39 cellular contexts compared by ENCODE assay signal in genomic region chr14:105226198-105226597, GRCh38.
"Had no signal": no experiment of that assay in that cellular context is flagged by ENCODE, and none has a peak within 500 bp of the region (broad histone marks: within the 10 kb centered on the region; RNA-seq: fewer than 3 reads in every experiment).

No MANE protein-coding gene starts in this region.

- FAIRE-seq: astrocyte, bronchial epithelial cell had no signal

- H3K9me3 ChIP-seq: adrenal gland, ascending aorta, body of pancreas, breast epithelium had no signal

- ATAC-seq: activated naive CD4-positive, alpha-beta T cell treated with anti-CD3 and anti-CD28 coated beads, Interleukin-2, amount 50 U/mL, for 72 hours; activated naive CD8-positive, alpha-beta T cell treated with anti-CD3 and anti-CD28 coated beads, Interleukin-2, amount 50 U/mL, for 24 hours; activated T-cell treated with anti-CD3 and anti-CD28 coated beads, Interleukin-2, amount 50 U/mL, for 4 hours; activated T-cell treated with anti-CD3 and anti-CD28 coated beads, Interleukin-2, amount 50 U/mL, for 72 hours; activated T-helper 17 cell treated with anti-CD3 and anti-CD28 coated beads, Interleukin-2, amount 50 U/mL, for 72 hours; body of pancreas had no signal

- H3K36me3 ChIP-seq: breast epithelium had no signal

- H3K36me3 Mint-ChIP-seq: activated naive CD4-positive, alpha-beta T cell treated with anti-CD3 and anti-CD28 coated beads, Interleukin-2, amount 50 U/mL, for 72 hours had no signal

- H3K4me3 ChIP-seq: adrenal gland, ascending aorta, body of pancreas, breast epithelium, cardiac muscle cell had no signal

- H3K27ac Mint-ChIP-seq: activated naive CD4-positive, alpha-beta T cell treated with anti-CD3 and anti-CD28 coated beads for 36 hours; activated naive CD4-positive, alpha-beta T cell treated with anti-CD3 and anti-CD28 coated beads, Interleukin-2, amount 10 ng/mL, durations not matched to agents 7 days and 5 days; activated naive CD4-positive, alpha-beta T cell treated with anti-CD3 and anti-CD28 coated beads, Interleukin-2, amount 50 U/mL, for 24 hours; activated naive CD8-positive, alpha-beta T cell; activated naive CD8-positive, alpha-beta T cell treated with anti-CD3 and anti-CD28 coated beads for 36 hours; activated naive CD8-positive, alpha-beta T cell treated with anti-CD3 and anti-CD28 coated beads, Interleukin-2, amount 10 ng/mL, durations not matched to agents 7 days and 5 days; activated naive CD8-positive, alpha-beta T cell treated with anti-CD3 and anti-CD28 coated beads, Interleukin-2, amount 50 U/mL, for 24 hours; activated T-cell treated with anti-CD3 and anti-CD28 coated beads, Interleukin-2, amount 50 U/mL, for 24 hours; activated T-cell treated with anti-CD3 and anti-CD28 coated beads, Interleukin-2, amount 50 U/mL, for 72 hours; activated T-helper 1 cell treated with anti-CD3 and anti-CD28 coated beads, Interleukin-12 subunit alpha, Interleukin-12 subunit beta, Interleukin-2, Interleukin-4 antibody, amounts not matched to agents 30 ng/mL and 10 ng/mL and 1 ng/mL, durations not matched to agents 14 hours and 24 hours and 36 hours; activated T-helper 17 cell treated with anti-CD3 and anti-CD28 coated beads, Interleukin-2, amount 50 U/mL, for 72 hours; activated T-helper 2 cell treated with anti-CD3 and anti-CD28 coated beads, Interferon-gamma antibody, Interleukin-2, Interleukin-4, amounts not matched to agents 10 μg/mL and 5 μg/mL and 100 μg/mL, durations not matched to agents 14 hours and 24 hours and 36 hours; brain had no signal

- H3K27ac ChIP-seq: adrenal gland, ascending aorta, body of pancreas, brain microvascular endothelial cell, breast epithelium, cardiac muscle cell had no signal

- H3K4me1 Mint-ChIP-seq: activated naive CD4-positive, alpha-beta T cell treated with anti-CD3 and anti-CD28 coated beads, Interleukin-2, amount 10 ng/mL, durations not matched to agents 7 days and 5 days; activated naive CD4-positive, alpha-beta T cell treated with anti-CD3 and anti-CD28 coated beads, Interleukin-2, amount 50 U/mL, for 24 hours; activated naive CD8-positive, alpha-beta T cell treated with anti-CD3 and anti-CD28 coated beads, Interleukin-2, amount 10 ng/mL, durations not matched to agents 7 days and 5 days; activated naive CD8-positive, alpha-beta T cell treated with anti-CD3 and anti-CD28 coated beads, Interleukin-2, amount 50 U/mL, for 24 hours; activated T-helper 17 cell treated with anti-CD3 and anti-CD28 coated beads, Interleukin-2, amount 50 U/mL, for 72 hours; central memory CD8-positive, alpha-beta T cell had no signal

- H3K9me3 Mint-ChIP-seq: activated naive CD4-positive, alpha-beta T cell treated with anti-CD3 and anti-CD28 coated beads for 36 hours; activated naive CD4-positive, alpha-beta T cell treated with anti-CD3 and anti-CD28 coated beads, Interleukin-2, amount 10 ng/mL, durations not matched to agents 7 days and 5 days; activated naive CD4-positive, alpha-beta T cell treated with anti-CD3 and anti-CD28 coated beads, Interleukin-2, amount 50 U/mL, for 24 hours; activated naive CD4-positive, alpha-beta T cell treated with anti-CD3 and anti-CD28 coated beads, Interleukin-2, amount 50 U/mL, for 72 hours; activated naive CD8-positive, alpha-beta T cell treated with anti-CD3 and anti-CD28 coated beads for 36 hours; activated naive CD8-positive, alpha-beta T cell treated with anti-CD3 and anti-CD28 coated beads, Interleukin-2, amount 10 ng/mL, durations not matched to agents 7 days and 5 days; activated naive CD8-positive, alpha-beta T cell treated with anti-CD3 and anti-CD28 coated beads, Interleukin-2, amount 50 U/mL, for 24 hours; activated T-cell treated with anti-CD3 and anti-CD28 coated beads, Interleukin-2, amount 50 U/mL, for 24 hours; activated T-cell treated with anti-CD3 and anti-CD28 coated beads, Interleukin-2, amount 50 U/mL, for 4 hours; activated T-cell treated with anti-CD3 and anti-CD28 coated beads, Interleukin-2, amount 50 U/mL, for 72 hours; activated T-helper 1 cell treated with anti-CD3 and anti-CD28 coated beads, Interleukin-12 subunit alpha, Interleukin-12 subunit beta, Interleukin-2, Interleukin-4 antibody, amounts not matched to agents 30 ng/mL and 10 ng/mL and 1 ng/mL, durations not matched to agents 14 hours and 24 hours and 36 hours; activated T-helper 17 cell treated with anti-CD3 and anti-CD28 coated beads, Interleukin-2, amount 50 U/mL, for 72 hours; activated T-helper 2 cell treated with anti-CD3 and anti-CD28 coated beads, Interferon-gamma antibody, Interleukin-2, Interleukin-4, amounts not matched to agents 10 μg/mL and 5 μg/mL and 100 μg/mL, durations not matched to agents 14 hours and 24 hours and 36 hours; brain; central memory CD8-positive, alpha-beta T cell had no signal

- H3K27me3 ChIP-seq: adrenal gland, ascending aorta, body of pancreas, brain microvascular endothelial cell, breast epithelium, cardiac muscle cell had no signal

- H3K4me1 ChIP-seq: ascending aorta, body of pancreas, breast epithelium had no signal

- H3K4me3 Mint-ChIP-seq: activated naive CD4-positive, alpha-beta T cell treated with anti-CD3 and anti-CD28 coated beads for 36 hours; activated naive CD4-positive, alpha-beta T cell treated with anti-CD3 and anti-CD28 coated beads, Interleukin-2, amount 10 ng/mL, durations not matched to agents 7 days and 5 days; activated naive CD4-positive, alpha-beta T cell treated with anti-CD3 and anti-CD28 coated beads, Interleukin-2, amount 50 U/mL, for 24 hours; activated naive CD8-positive, alpha-beta T cell; activated naive CD8-positive, alpha-beta T cell treated with anti-CD3 and anti-CD28 coated beads for 36 hours; activated naive CD8-positive, alpha-beta T cell treated with anti-CD3 and anti-CD28 coated beads, Interleukin-2, amount 10 ng/mL, durations not matched to agents 7 days and 5 days; activated naive CD8-positive, alpha-beta T cell treated with anti-CD3 and anti-CD28 coated beads, Interleukin-2, amount 50 U/mL, for 24 hours; activated T-cell treated with anti-CD3 and anti-CD28 coated beads, Interleukin-2, amount 50 U/mL, for 24 hours; activated T-cell treated with anti-CD3 and anti-CD28 coated beads, Interleukin-2, amount 50 U/mL, for 4 hours; activated T-cell treated with anti-CD3 and anti-CD28 coated beads, Interleukin-2, amount 50 U/mL, for 72 hours; activated T-helper 1 cell treated with anti-CD3 and anti-CD28 coated beads, Interleukin-12 subunit alpha, Interleukin-12 subunit beta, Interleukin-2, Interleukin-4 antibody, amounts not matched to agents 30 ng/mL and 10 ng/mL and 1 ng/mL, durations not matched to agents 14 hours and 24 hours and 36 hours; activated T-helper 17 cell treated with anti-CD3 and anti-CD28 coated beads, Interleukin-2, amount 50 U/mL, for 72 hours; brain; central memory CD8-positive, alpha-beta T cell had no signal

- DNase-seq: activated effector memory CD4-positive, alpha-beta T cell treated with anti-CD3 and anti-CD28 coated beads, Interleukin-2, amount 50 U/mL, for 16 hours; activated effector memory CD4-positive, alpha-beta T cell treated with Interleukin-2 at 50 U/mL for 16 hours; activated gamma-delta T cell; activated gamma-delta T cell treated with Interleukin-2 at 50 U/mL for 16 hours; activated naive CD4-positive, alpha-beta T cell; activated naive CD4-positive, alpha-beta T cell treated with anti-CD3 and anti-CD28 coated beads for 36 hours; activated naive CD4-positive, alpha-beta T cell treated with anti-CD3 and anti-CD28 coated beads, Interleukin-2, amount 10 ng/mL, durations not matched to agents 7 days and 5 days; activated naive CD4-positive, alpha-beta T cell treated with anti-CD3 and anti-CD28 coated beads, Interleukin-2, amount 50 U/mL, for 16 hours; activated naive CD4-positive, alpha-beta T cell treated with Interleukin-2 at 50 U/mL for 16 hours; activated naive CD8-positive, alpha-beta T cell treated with anti-CD3 and anti-CD28 coated beads for 36 hours; activated naive CD8-positive, alpha-beta T cell treated with anti-CD3 and anti-CD28 coated beads, Interleukin-2, amount 10 ng/mL, durations not matched to agents 7 days and 5 days; activated naive CD8-positive, alpha-beta T cell treated with anti-CD3 and anti-CD28 coated beads, Interleukin-2, amount 50 U/mL, for 24 hours; activated T-cell treated with anti-CD3 and anti-CD28 coated beads for 4 hours; activated T-cell treated with anti-CD3 and anti-CD28 coated beads, Interleukin-2, amount 50 U/mL, for 1 hour; activated T-cell treated with anti-CD3 and anti-CD28 coated beads, Interleukin-2, amount 50 U/mL, for 24 hours; activated T-cell treated with anti-CD3 and anti-CD28 coated beads, Interleukin-2, amount 50 U/mL, for 4 hours; activated T-cell treated with anti-CD3 and anti-CD28 coated beads, Interleukin-2, amount 50 U/mL, for 48 hours; activated T-cell treated with anti-CD3 and anti-CD28 coated beads, Interleukin-2, amount 50 U/mL, for 72 hours; adrenal gland; amniotic stem cell; amygdala; anterior cingulate cortex; brain microvascular endothelial cell; caudate nucleus; central memory CD4-positive, alpha-beta T cell had no signal
